In the genomic region with DNA sequence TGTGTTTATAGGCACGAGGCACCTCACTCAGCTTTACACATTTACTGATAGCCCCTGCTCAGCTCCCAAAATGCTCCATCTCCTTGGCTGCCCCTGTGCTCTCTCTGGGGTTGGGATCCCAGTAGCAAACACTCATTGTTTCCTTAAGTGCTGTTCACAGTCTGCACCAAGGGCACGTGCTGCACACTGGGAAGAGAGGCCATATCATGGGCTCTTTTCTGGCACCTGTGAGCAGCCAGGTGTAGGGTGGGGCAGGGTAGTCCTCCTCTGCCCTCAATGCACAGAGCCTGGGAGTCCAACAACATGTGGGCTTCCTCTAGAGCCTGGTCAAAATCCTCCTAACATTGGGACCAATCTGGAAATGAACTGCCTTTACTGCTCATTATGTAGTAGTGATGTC, we compare ENCODE assay signal across 18 cellular contexts.
"Had no signal": no experiment of that assay in that cellular context is flagged by ENCODE, and none has a peak within 500 bp of the region (broad histone marks: within the 10 kb centered on the region; RNA-seq: fewer than 3 reads in every experiment).

No MANE protein-coding gene starts in this region.

- H3K4me1 ChIP-seq: foreskin keratinocyte, neural progenitor cell, right atrium auricular region, tibial artery had no signal

- ATAC-seq: foreskin keratinocyte; natural killer cell; stimulated activated effector memory CD8-positive, alpha-beta T cell treated with anti-CD3 and anti-CD28 coated beads, Interleukin-12 subunit alpha, Interleukin-12 subunit beta, amount 100 ng/mL, for 72 hours; stimulated activated naive CD8-positive, alpha-beta T cell treated with anti-CD3 and anti-CD28 coated beads, Interleukin-15, Interleukin-2, amounts not matched to agents 100 U/mL and 50 U/mL, for 24 hours had no signal

- H2AFZ ChIP-seq: hepatocyte, neural progenitor cell had no signal

- H3K27me3 ChIP-seq: hepatocyte, neural progenitor cell, ovary, right atrium auricular region, tibial artery had no signal

- H3K9ac ChIP-seq: neural progenitor cell had no signal

- DNase-seq: cerebellar nuclear complex; dermis blood vessel endothelial cell; erythroblast; foreskin keratinocyte; kidney; natural killer cell; ovary; stimulated activated CD4-positive, alpha-beta T cell treated with anti-CD3 and anti-CD28 coated beads, Interleukin-2, amount 100 ng/mL, for 48 hours; stimulated activated CD8-positive, alpha-beta memory T cell treated with anti-CD3 and anti-CD28 coated beads, Interleukin-4, amount 100 ng/mL, for 48 hours; stimulated activated naive CD8-positive, alpha-beta T cell treated with anti-CD3 and anti-CD28 coated beads, Interleukin-15, Interleukin-2, amounts not matched to agents 100 U/mL and 50 U/mL, for 24 hours; tibial artery had no signal

- H3K4me2 ChIP-seq: hepatocyte, neural progenitor cell, smooth muscle cell had no signal

- H3K27ac ChIP-seq: foreskin keratinocyte, hepatocyte, neural progenitor cell, ovary, right atrium auricular region, tibial artery had no signal

- H3K79me2 ChIP-seq: hepatocyte had no signal

- H3K36me3 ChIP-seq: neural progenitor cell, ovary, right atrium auricular region, tibial artery had no signal

- FAIRE-seq: colon, endothelial cell of umbilical vein, kidney had no signal

- H3K4me3 ChIP-seq: hepatocyte, neural progenitor cell, ovary, right atrium auricular region, smooth muscle cell, tibial artery had no signal

- H3K9me3 ChIP-seq: ovary, right atrium auricular region, tibial artery had no signal
